In the genomic region with DNA sequence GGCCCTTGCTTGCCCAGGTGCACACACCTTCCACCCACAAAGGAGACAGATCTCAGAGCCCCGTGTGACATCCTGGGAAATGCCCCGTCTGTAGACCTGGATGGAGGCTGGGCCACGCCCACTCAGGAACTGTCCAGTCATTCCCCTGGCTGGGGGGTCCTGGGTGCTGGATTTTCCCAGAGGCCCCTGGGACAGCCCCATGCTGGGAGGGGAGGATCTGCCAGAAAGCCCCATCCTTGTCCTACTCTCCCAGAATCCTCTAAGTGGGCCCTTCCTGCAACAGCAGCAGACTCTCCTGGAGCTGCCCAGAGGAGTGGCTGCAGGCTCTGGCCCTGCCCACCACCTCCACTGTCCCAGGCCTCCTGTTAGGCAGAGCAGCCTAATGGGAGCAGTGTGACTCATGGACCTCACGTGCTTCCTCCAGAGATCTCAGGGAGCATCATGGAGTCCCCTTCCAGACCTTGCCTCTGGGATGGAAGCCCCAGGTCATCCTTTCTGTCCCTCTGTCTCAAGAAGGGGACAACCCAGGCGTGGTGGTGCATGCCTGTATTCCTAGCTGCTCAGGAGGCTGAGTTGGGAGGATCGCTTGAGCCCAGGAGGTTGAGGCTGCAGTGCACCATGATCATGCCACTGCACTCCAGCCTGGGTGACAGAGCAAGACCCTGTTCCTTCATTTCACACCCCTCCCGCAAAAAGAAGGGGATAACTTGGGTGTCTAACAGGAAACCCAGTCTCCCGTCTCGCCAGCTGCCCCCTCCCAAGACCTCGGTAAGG, we compare ENCODE assay signal across 9 cellular contexts. TPM values are rescaled to one million over a fixed set of nuclear protein-coding genes. Genes with fewer than 3 reads are reported as not detected.
A peak's percentile ranks its signal among the peaks of the same experiment; 100 is the strongest.
DNase-seq lines count a peak whose midpoint lies in the region; ATAC-seq and TF ChIP-seq lines count a peak whose summit lies in the region.
"Had no signal": no experiment of that assay in that cellular context is flagged by ENCODE, and none has a peak within 500 bp of the region (broad histone marks: within the 10 kb centered on the region; RNA-seq: fewer than 3 reads in every experiment).

No MANE protein-coding gene starts in this region.

- H3K27me3 ChIP-seq in foreskin keratinocyte: no peaks in the 10 kb centered on the region

- H3K9me3 ChIP-seq in T-helper 17 cell (ENCODE audit: control insufficient read depth, low read length, poor library complexity, severe bottlenecking): no peaks in the 10 kb centered on the region

- no peak overlapping the region for H3K4me3 Mint-ChIP-seq in T-helper 17 cell
- no peak overlapping the region for H3K4me3 Mint-ChIP-seq in stimulated activated naive CD8-positive, alpha-beta T cell treated with anti-CD3 and anti-CD28 coated beads, Interleukin-15, amount 100 ng/mL, for 72 hours

- H3K36me3 Mint-ChIP-seq in activated naive CD4-positive, alpha-beta T cell treated with anti-CD3 and anti-CD28 coated beads, Interleukin-2, amount 50 U/mL, for 72 hours: peaks cover 8 to 15% of the 10 kb centered on the region in 2 donors
- H3K36me3 Mint-ChIP-seq in T-helper 17 cell (ENCODE audit: low read depth): peaks cover 6% of the 10 kb centered on the region

- peaks cover 18% of the 10 kb centered on the region for H3K4me1 Mint-ChIP-seq in T-helper 17 cell
- peaks cover 21% of the 10 kb centered on the region for H3K4me1 Mint-ChIP-seq in stimulated activated naive CD8-positive, alpha-beta T cell treated with anti-CD3 and anti-CD28 coated beads, Interleukin-15, amount 100 ng/mL, for 72 hours

- TF ChIP-seq CTCF in foreskin keratinocyte (conservative IDR thresholded peaks at IDR 0.05): no peak

- H3K4me1 ChIP-seq in foreskin keratinocyte: no peaks in the 10 kb centered on the region

- DNase-seq in activated naive CD4-positive, alpha-beta T cell treated with anti-CD3 and anti-CD28 coated beads, Interleukin-2, amount 50 U/mL, for 72 hours (ENCODE audit: low spot score in 2 of 2): no peak
- no peak for DNase-seq in activated naive CD4-positive, alpha-beta T cell treated with Interleukin-2 at 50 U/mL for 16 hours
- DNase-seq in T-helper 17 cell (no peak), foreskin keratinocyte (peak; percentile 14 to 51), NCI-H1417 (lab: John Stamatoyannopoulos, UW) (no peak)
- no peak for DNase-seq in stimulated activated naive CD8-positive, alpha-beta T cell treated with anti-CD3 and anti-CD28 coated beads, Interleukin-15, amount 100 ng/mL, for 72 hours
- DNase-seq: cortex of kidney had no signal

- no peak overlapping the region for H3K27ac ChIP-seq in foreskin keratinocyte

- no peaks in the 10 kb centered on the region for H3K9me3 Mint-ChIP-seq in activated naive CD4-positive, alpha-beta T cell treated with anti-CD3 and anti-CD28 coated beads, Interleukin-2, amount 50 U/mL, for 72 hours
- H3K9me3 Mint-ChIP-seq in stimulated activated naive CD8-positive, alpha-beta T cell treated with anti-CD3 and anti-CD28 coated beads, Interleukin-15, amount 100 ng/mL, for 72 hours: no peaks in the 10 kb centered on the region

- no peaks in the 10 kb centered on the region for H3K27me3 Mint-ChIP-seq in T-helper 17 cell
- no peaks in the 10 kb centered on the region for H3K27me3 Mint-ChIP-seq in stimulated activated naive CD8-positive, alpha-beta T cell treated with anti-CD3 and anti-CD28 coated beads, Interleukin-15, amount 100 ng/mL, for 72 hours

- H3K27ac Mint-ChIP-seq in activated naive CD4-positive, alpha-beta T cell treated with anti-CD3 and anti-CD28 coated beads, Interleukin-2, amount 50 U/mL, for 72 hours: peak overlapping the region; percentile 73 to 93
- H3K27ac Mint-ChIP-seq in T-helper 17 cell: peak overlapping the region; percentile 88
- peak overlapping the region; percentile 7 to 90 for H3K27ac Mint-ChIP-seq in stimulated activated naive CD8-positive, alpha-beta T cell treated with anti-CD3 and anti-CD28 coated beads, Interleukin-15, amount 100 ng/mL, for 72 hours

- peak; percentile 20 to 51 for ATAC-seq in activated naive CD4-positive, alpha-beta T cell treated with anti-CD3 and anti-CD28 coated beads, Interleukin-2, amount 50 U/mL, for 72 hours
- no peak for ATAC-seq in T-helper 17 cell
- peak; percentile 73 for ATAC-seq in foreskin keratinocyte
- ATAC-seq in stimulated activated naive CD8-positive, alpha-beta T cell treated with anti-CD3 and anti-CD28 coated beads, Interleukin-15, amount 100 ng/mL, for 72 hours: peak; percentile 13
- ATAC-seq in GM21447 (IDR thresholded peaks at IDR 0.05; ENCODE audit: unreplicated experiment): no peak
- ATAC-seq in HG02938 (IDR thresholded peaks at IDR 0.05; ENCODE audit: unreplicated experiment): no peak

RNA-seq across cellular contexts. Expression of a gene that starts 51.7 kb away (rescaled TPM):
- 10 to 100 TPM; 73.4 to 80.8 TPM for total RNA-seq in activated naive CD4-positive, alpha-beta T cell treated with anti-CD3 and anti-CD28 coated beads, Interleukin-2, amount 50 U/mL, for 72 hours
- total RNA-seq in T-helper 17 cell (100 to 1,000 TPM; 129 to 138 TPM), foreskin keratinocyte (31.7 and 34.0 TPM in 2 replicates)
- 10.1 and 11.7 TPM in 2 replicates for polyA plus RNA-seq in foreskin keratinocyte

RNA-seq across cellular contexts. Expression of a gene that starts 55.4 kb away (rescaled TPM):
- 10 to 100 TPM; 44.0 to 47.1 TPM for total RNA-seq in activated naive CD4-positive, alpha-beta T cell treated with anti-CD3 and anti-CD28 coated beads, Interleukin-2, amount 50 U/mL, for 72 hours
- total RNA-seq in T-helper 17 cell: 10 to 100 TPM; 33.7 to 47.5 TPM
- total RNA-seq in foreskin keratinocyte: 41.3 and 43.2 TPM in 2 replicates
- polyA plus RNA-seq in foreskin keratinocyte: 29.7 and 34.5 TPM in 2 replicates

Comparison
In these comparisons a context has a peak if more than half of its experiments do, and no peak if none do; other contexts are left out.
1. ATAC-seq: peak in activated naive CD4-positive, alpha-beta T cell treated with anti-CD3 and anti-CD28 coated beads, Interleukin-2, amount 50 U/mL, for 72 hours (2 of 2), foreskin keratinocyte (single experiment) and stimulated activated naive CD8-positive, alpha-beta T cell treated with anti-CD3 and anti-CD28 coated beads, Interleukin-15, amount 100 ng/mL, for 72 hours (single experiment); none in T-helper 17 cell (single experiment), GM21447 (single experiment) and HG02938 (single experiment).
2. DNase-seq: peak in foreskin keratinocyte (2 of 2); none in activated naive CD4-positive, alpha-beta T cell treated with anti-CD3 and anti-CD28 coated beads, Interleukin-2, amount 50 U/mL, for 72 hours (0 of 2), activated naive CD4-positive, alpha-beta T cell treated with Interleukin-2 at 50 U/mL for 16 hours (single experiment), T-helper 17 cell (0 of 3), stimulated activated naive CD8-positive, alpha-beta T cell treated with anti-CD3 and anti-CD28 coated beads, Interleukin-15, amount 100 ng/mL, for 72 hours (0 of 2) and NCI-H1417 (0 of 3).
3. Peak in every context shown above with its lines, with median percentiles within 50 percentile points of each other: H3K27ac Mint-ChIP-seq.